ENCODE assay signal across 20 cellular contexts in genomic region chr9:121827251-121827967, GRCh38.
A peak's percentile ranks its signal among the peaks of the same experiment; 100 is the strongest.
DNase-seq lines count a peak whose midpoint lies in the region; ATAC-seq, FAIRE-seq and TF ChIP-seq lines count a peak whose summit lies in the region.
"Had no signal": no experiment of that assay in that cellular context is flagged by ENCODE, and none has a peak within 500 bp of the region (broad histone marks: within the 10 kb centered on the region; RNA-seq: fewer than 3 reads in every experiment).

No MANE protein-coding gene starts in this region.

- TF ChIP-seq RAD21 in K562 (CRISPR knock-in tag; conservative IDR thresholded peaks at IDR 0.05 in 1 of 2, IDR thresholded peaks at IDR 0.05 in 1 of 2): no peak

- H3K36me3 ChIP-seq in OCI-LY1 (ENCODE audit: insufficient read depth, low read length) (no peaks in the 10 kb centered on the region), K562 (ENCODE audit: control insufficient read depth, insufficient read depth, low read length) (no peaks in the 10 kb centered on the region), neural progenitor cell (no peaks in the 10 kb centered on the region)

- H4K20me1 ChIP-seq in OCI-LY1 (ENCODE audit: insufficient read depth, low read length): no peaks in the 10 kb centered on the region
- H4K20me1 ChIP-seq in K562 (replicated peaks; ENCODE audit: control insufficient read depth, insufficient read depth, low read length): no peaks in the 10 kb centered on the region; the same call in 1 of the 2 replicates
- H4K20me1 ChIP-seq in neural progenitor cell (ENCODE audit: low read depth): no peaks in the 10 kb centered on the region

- BruUV-seq in K562 (replicated peaks; lab: Mats Ljungman, UMichigan): no TSS peak

- no peaks in the 10 kb centered on the region for H3K79me2 ChIP-seq in OCI-LY1 (ENCODE audit: insufficient read depth, low read length)
- no peaks in the 10 kb centered on the region for H3K79me2 ChIP-seq in K562 (ENCODE audit: control insufficient read depth, insufficient read depth, low read length)
- H3K79me2 ChIP-seq in neural progenitor cell (ENCODE audit: low read depth): no peaks in the 10 kb centered on the region

- H3K9ac ChIP-seq in OCI-LY1 (ENCODE audit: low read length) (peak overlapping the region; percentile 1; the same call in 1 of the 2 replicates), K562 (ENCODE audit: insufficient read depth in 1 of 2, low read depth in 2 of 2, low read length in 2 of 2) (no peak overlapping the region), neural progenitor cell (no peak overlapping the region)
- H3K9ac ChIP-seq: KMS-11 had no signal

- H3K4me2 ChIP-seq in OCI-LY1 (ENCODE audit: low read length): no peak overlapping the region; the same call in 1 of the 2 replicates
- H3K4me2 ChIP-seq in K562 (ENCODE audit: insufficient read depth, low read length): no peak overlapping the region
- H3K4me2 ChIP-seq in neural progenitor cell: no peak overlapping the region
- H3K4me2 ChIP-seq: KMS-11 had no signal

- H3K27ac Mint-ChIP-seq in neural progenitor cell: no peak overlapping the region
- H3K27ac Mint-ChIP-seq: CD14-positive monocyte had no signal

- H3K27ac ChIP-seq in OCI-LY1 (ENCODE audit: low read depth, low read length, poor library complexity, severe bottlenecking) (peak overlapping the region; percentile 18), K562 (ENCODE audit: extremely low read depth, low read depth, low read length) (no peak overlapping the region), neural progenitor cell (no peak overlapping the region), temporal lobe (ENCODE audit: low read depth, low read length) (peak overlapping the region; percentile 6)
- H3K27ac ChIP-seq: KMS-11 had no signal

- WGBS in K562 (ENCODE audit: insufficient coverage, low coverage, missing lambda C conversion rate): 24% methylated on average over 16 of the region's 17 CpGs

- no peak for TF ChIP-seq CTCF in OCI-LY1 (IDR thresholded peaks at IDR 0.05; ENCODE audit: low read length)
- TF ChIP-seq CTCF in K562 (IDR thresholded peaks at IDR 0.05 in 2 of 3, conservative IDR thresholded peaks at IDR 0.05 in 1 of 3; ENCODE audit: insufficient read depth in 2 of 3, low read depth in 1 of 3, low read length in 3 of 3): no peak
- no peak for TF ChIP-seq CTCF in neural progenitor cell (IDR thresholded peaks at IDR 0.05)

- in situ Hi-C loops in K562 (cut with MboI): no loop called here

- H3K36me3 Mint-ChIP-seq in neural progenitor cell: no peaks in the 10 kb centered on the region
- H3K36me3 Mint-ChIP-seq: CD14-positive monocyte had no signal

- H3K27me3 Mint-ChIP-seq in neural progenitor cell (ENCODE audit: insufficient read depth, low read depth): peaks cover 9% of the 10 kb centered on the region

- no peak for FAIRE-seq in K562 (lab: Jason Lieb, UNC)
- FAIRE-seq: GM12878, HepG2 had no signal

- no peaks in the 10 kb centered on the region for H3K9me2 ChIP-seq in OCI-LY1 (ENCODE audit: low read depth, low read length)

- intact Hi-C loops in K562 (cut with micrococcal nuclease): no loop called here

- DNase-seq in K562 (ENCODE audit: extremely low read depth in 1 of 4, low spot score in 3 of 4) (peak in 1 of 4 experiments; percentile 11), neural progenitor cell (ENCODE audit: low spot score) (peak; percentile 1), middle frontal gyrus (ENCODE audit: extremely low spot score, low spot score) (no peak)
- DNase-seq: ACHN, AML-193, DMS 273 treated with DMSO at 0.1 percent for 48 hours, GDM1, NCI-H1048, NCI-H146, NCI-H2081, NCI-H524 had no signal

- H3K9me3 Mint-ChIP-seq in neural progenitor cell: no peaks in the 10 kb centered on the region

- H3K4me3 ChIP-seq in OCI-LY1 (ENCODE audit: low read depth, low read length, poor library complexity, severe bottlenecking) (no peak overlapping the region), K562 (no peak overlapping the region), neural progenitor cell (no peak overlapping the region)
- H3K4me3 ChIP-seq: GM12878 had no signal

- peak; percentile 69; the same call in 2 of the 3 replicates for ATAC-seq in K562
- no peak for ATAC-seq in GM19467 (IDR thresholded peaks at IDR 0.05; ENCODE audit: unreplicated experiment)
- ATAC-seq in HG03439 (IDR thresholded peaks at IDR 0.05; ENCODE audit: unreplicated experiment): no peak
- ATAC-seq: GM12878, HCT116, HepG2 had no signal

- H3K9me1 ChIP-seq in K562 (ENCODE audit: control insufficient read depth, insufficient read depth, low read length): no peaks in the 10 kb centered on the region

- no peaks in the 10 kb centered on the region for H3K9me3 ChIP-seq in OCI-LY1 (ENCODE audit: low read length)
- no peaks in the 10 kb centered on the region for H3K9me3 ChIP-seq in K562 (replicated peaks; ENCODE audit: control insufficient read depth, insufficient read depth, low read depth, low read length)
- H3K9me3 ChIP-seq in neural progenitor cell (ENCODE audit: low read depth): no peaks in the 10 kb centered on the region

- H2AFZ ChIP-seq in OCI-LY1 (ENCODE audit: low read length) (0 out of 2 replicates have a peak overlapping the region, but pooled peaks have one; percentile 14), K562 (ENCODE audit: low read depth, low read length) (no peak overlapping the region), neural progenitor cell (replicated peaks) (no peak overlapping the region)

- no peak overlapping the region for H3K4me3 Mint-ChIP-seq in neural progenitor cell
- H3K4me3 Mint-ChIP-seq: CD14-positive monocyte had no signal

- no peaks in the 10 kb centered on the region for H3K27me3 ChIP-seq in OCI-LY1 (ENCODE audit: insufficient read depth, low read length)
- peaks cover 3 to 7% of the 10 kb centered on the region in 2 experiments; a peak in 3 of 5 replicates for H3K27me3 ChIP-seq in K562 (ENCODE audit: control insufficient read depth in 2 of 2, insufficient read depth in 2 of 2, low read length in 2 of 2)
- H3K27me3 ChIP-seq in neural progenitor cell: no peaks in the 10 kb centered on the region

- no peaks in the 10 kb centered on the region for H3F3A ChIP-seq in OCI-LY1 (ENCODE audit: insufficient read depth, low read length)
- peaks cover 10% of the 10 kb centered on the region for H3F3A ChIP-seq in neural progenitor cell (ENCODE audit: low read depth)

- CTCF ChIA-PET in K562 (lab: Yijun Ruan, JAX; ENCODE audit: low intra/inter-chr PET ratio): no interaction called here

- H3K4me1 ChIP-seq in OCI-LY1 (ENCODE audit: insufficient read depth, low read length, severe bottlenecking) (peaks cover 46% of the 10 kb centered on the region), K562 (replicated peaks in 1 of 2; ENCODE audit: control insufficient read depth in 2 of 2, insufficient read depth in 2 of 2, low read length in 2 of 2) (peaks cover 5 to 11% of the 10 kb centered on the region in 2 experiments; a peak in 4 of 5 replicates), neural progenitor cell (no peaks in the 10 kb centered on the region)

- POLR2A ChIA-PET in K562 (lab: Yijun Ruan, JAX): no interaction called here

- H3K4me1 Mint-ChIP-seq in neural progenitor cell: no peaks in the 10 kb centered on the region
- H3K4me1 Mint-ChIP-seq: CD14-positive monocyte had no signal

- TF ChIP-seq POLR2A in K562 (conservative IDR thresholded peaks at IDR 0.05): no peak

- no peak for TF ChIP-seq EP300 in K562 (IDR thresholded peaks at IDR 0.05; ENCODE audit: low read length)

TF ChIP-seq in K562, 482 proteins besides CTCF, POLR2A, EP300 and RAD21:
- TF ChIP-seq HINFP (tag; conservative IDR thresholded peaks at IDR 0.05; ENCODE audit: low read depth) (no peak), HNRNPLL (IDR thresholded peaks at IDR 0.05; ENCODE audit: low read depth, low read length, poor library complexity, severe bottlenecking) (peak; percentile 67), NCOA6 (IDR thresholded peaks at IDR 0.05) (no peak), CAMTA2 (CRISPR knock-in tag; conservative IDR thresholded peaks at IDR 0.05) (no peak), MNT (conservative IDR thresholded peaks at IDR 0.05) (no peak)

Comparison
In these comparisons a context has a peak if more than half of its experiments do, and no peak if none do; other contexts are left out.
1. H3K27ac ChIP-seq: peak in OCI-LY1 (single experiment) and temporal lobe (single experiment); none in K562 (single experiment) and neural progenitor cell (single experiment).